Comparison of ENCODE assay signal across 16 cellular contexts in the genomic region with DNA sequence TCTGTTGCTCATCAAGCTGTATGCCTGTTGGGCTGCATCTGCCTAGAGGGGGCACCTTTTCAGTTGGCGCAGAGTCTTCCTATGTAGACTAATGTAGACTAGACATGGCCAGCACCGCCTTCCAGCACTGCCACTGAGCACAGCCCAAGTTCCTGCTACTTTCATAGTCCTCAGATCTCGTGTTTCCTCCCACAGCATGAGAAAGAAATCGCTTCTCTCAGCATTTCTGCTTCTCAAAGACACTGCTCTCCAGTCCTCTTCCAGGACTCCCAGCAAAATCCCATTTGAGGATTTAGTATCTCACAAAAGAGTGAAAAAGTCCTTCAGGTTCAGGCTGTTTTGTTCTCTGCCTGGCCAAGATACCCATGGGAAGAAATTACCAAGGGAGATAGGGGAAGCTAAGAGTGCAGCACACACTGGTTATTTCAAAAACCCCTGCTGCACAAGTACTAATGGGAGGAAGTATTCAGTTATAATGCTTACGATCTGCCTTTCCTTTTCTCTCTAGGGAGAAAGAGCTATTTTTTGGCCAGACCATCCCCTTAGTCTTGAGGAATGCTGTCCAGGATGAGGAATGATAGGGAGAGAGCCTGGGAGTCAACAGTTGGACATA.
"Had no signal": no experiment of that assay in that cellular context is flagged by ENCODE, and none has a peak within 500 bp of the region (broad histone marks: within the 10 kb centered on the region; RNA-seq: fewer than 3 reads in every experiment).

No MANE protein-coding gene starts in this region.

- H3K4me1 ChIP-seq: parathyroid adenoma had no signal

- H3K79me2 ChIP-seq: parathyroid adenoma had no signal

- H3K9ac ChIP-seq: parathyroid adenoma had no signal

- H3K4me1 Mint-ChIP-seq: activated B cell treated with CpG ODN at 0.5 μM for 24 hours; activated CD4-positive, alpha-beta T cell treated with anti-CD3 and anti-CD28 coated beads, Interleukin-2, amount 10 ng/mL, durations not matched to agents 7 days and 5 days; activated naive CD4-positive, alpha-beta T cell treated with anti-CD3 and anti-CD28 coated beads, Interleukin-2, amount 50 U/mL, for 24 hours; endodermal cell; immature natural killer cell; memory B cell; neural crest cell; stimulated activated effector memory CD8-positive, alpha-beta T cell treated with anti-CD3 and anti-CD28 coated beads, Interleukin-12 subunit alpha, Interleukin-12 subunit beta, amount 100 ng/mL, for 72 hours had no signal

- H3K27me3 ChIP-seq: body of pancreas, tibial nerve had no signal

- H3K4me3 Mint-ChIP-seq: activated B cell treated with CpG ODN at 0.5 μM for 24 hours; activated CD4-positive, alpha-beta T cell treated with anti-CD3 and anti-CD28 coated beads, Interleukin-2, amount 10 ng/mL, durations not matched to agents 7 days and 5 days; activated naive CD4-positive, alpha-beta T cell treated with anti-CD3 and anti-CD28 coated beads, Interleukin-2, amount 50 U/mL, for 24 hours; endodermal cell; immature natural killer cell; memory B cell; neural crest cell; stimulated activated effector memory CD8-positive, alpha-beta T cell treated with anti-CD3 and anti-CD28 coated beads, Interleukin-12 subunit alpha, Interleukin-12 subunit beta, amount 100 ng/mL, for 72 hours; T-helper 17 cell had no signal

- H3K9me3 Mint-ChIP-seq: activated B cell treated with CpG ODN at 0.5 μM for 24 hours; activated CD4-positive, alpha-beta T cell treated with anti-CD3 and anti-CD28 coated beads, Interleukin-2, amount 10 ng/mL, durations not matched to agents 7 days and 5 days; activated naive CD4-positive, alpha-beta T cell treated with anti-CD3 and anti-CD28 coated beads, Interleukin-2, amount 50 U/mL, for 24 hours; activated T-helper 2 cell treated with anti-CD3 and anti-CD28 coated beads, Interferon-gamma antibody, Interleukin-2, Interleukin-4, amounts not matched to agents 10 μg/mL and 5 μg/mL and 100 μg/mL, durations not matched to agents 14 hours and 24 hours and 36 hours; endodermal cell; immature natural killer cell; memory B cell; neural crest cell; stimulated activated effector memory CD8-positive, alpha-beta T cell treated with anti-CD3 and anti-CD28 coated beads, Interleukin-12 subunit alpha, Interleukin-12 subunit beta, amount 100 ng/mL, for 72 hours had no signal

- H3K36me3 ChIP-seq: tibial nerve had no signal

- DNase-seq: activated B cell treated with CpG ODN at 0.5 μM for 24 hours; activated CD4-positive, alpha-beta T cell treated with anti-CD3 and anti-CD28 coated beads, Interleukin-2, amount 10 ng/mL, durations not matched to agents 7 days and 5 days; activated T-cell treated with anti-CD3 and anti-CD28 coated beads for 4 hours; endodermal cell; immature natural killer cell; retina; T-helper 17 cell had no signal

- H3K9me3 ChIP-seq: body of pancreas, tibial nerve had no signal

- ATAC-seq: body of pancreas; esophagus mucosa; stimulated activated effector memory CD8-positive, alpha-beta T cell treated with anti-CD3 and anti-CD28 coated beads, Interleukin-12 subunit alpha, Interleukin-12 subunit beta, amount 100 ng/mL, for 72 hours; T-helper 17 cell had no signal

- H3K27ac ChIP-seq: body of pancreas, parathyroid adenoma had no signal

- H3K4me3 ChIP-seq: body of pancreas, tibial nerve had no signal

- H2AFZ ChIP-seq: parathyroid adenoma had no signal

- H3K27ac Mint-ChIP-seq: activated B cell treated with CpG ODN at 0.5 μM for 24 hours; activated CD4-positive, alpha-beta T cell treated with anti-CD3 and anti-CD28 coated beads, Interleukin-2, amount 10 ng/mL, durations not matched to agents 7 days and 5 days; activated naive CD4-positive, alpha-beta T cell treated with anti-CD3 and anti-CD28 coated beads, Interleukin-2, amount 50 U/mL, for 24 hours; activated T-helper 2 cell treated with anti-CD3 and anti-CD28 coated beads, Interferon-gamma antibody, Interleukin-2, Interleukin-4, amounts not matched to agents 10 μg/mL and 5 μg/mL and 100 μg/mL, durations not matched to agents 14 hours and 24 hours and 36 hours; endodermal cell; immature natural killer cell; memory B cell; stimulated activated effector memory CD8-positive, alpha-beta T cell treated with anti-CD3 and anti-CD28 coated beads, Interleukin-12 subunit alpha, Interleukin-12 subunit beta, amount 100 ng/mL, for 72 hours; T-helper 17 cell had no signal

- H3K36me3 Mint-ChIP-seq: activated naive CD4-positive, alpha-beta T cell treated with anti-CD3 and anti-CD28 coated beads, Interleukin-2, amount 50 U/mL, for 24 hours; memory B cell; stimulated activated effector memory CD8-positive, alpha-beta T cell treated with anti-CD3 and anti-CD28 coated beads, Interleukin-12 subunit alpha, Interleukin-12 subunit beta, amount 100 ng/mL, for 72 hours had no signal

- H3K27me3 Mint-ChIP-seq: activated CD4-positive, alpha-beta T cell treated with anti-CD3 and anti-CD28 coated beads, Interleukin-2, amount 10 ng/mL, durations not matched to agents 7 days and 5 days had no signal
